In genomic region chr9:81497096-81497495, GRCh38 we compare ENCODE assay signal across 17 cellular contexts.
"Had no signal": no experiment of that assay in that cellular context is flagged by ENCODE, and none has a peak within 500 bp of the region (broad histone marks: within the 10 kb centered on the region; RNA-seq: fewer than 3 reads in every experiment).

No MANE protein-coding gene starts in this region.

- ATAC-seq: activated naive CD8-positive, alpha-beta T cell treated with anti-CD3 and anti-CD28 coated beads, Interleukin-2, amount 50 U/mL, for 24 hours; esophagus mucosa; upper lobe of right lung had no signal

- H3K36me3 ChIP-seq: brain microvascular endothelial cell, neutrophil, ovary, prostate gland, thoracic aorta, upper lobe of right lung had no signal

- H3K4me1 ChIP-seq: prostate gland had no signal

- H3K27ac ChIP-seq: brain microvascular endothelial cell, neutrophil, ovary, prostate gland, thoracic aorta, upper lobe of right lung had no signal

- H3K4me3 ChIP-seq: ovary, prostate gland, thoracic aorta, upper lobe of right lung had no signal

- H3K9me3 ChIP-seq: neutrophil, ovary, prostate gland, thoracic aorta, upper lobe of right lung had no signal

- DNase-seq: activated CD4-positive, alpha-beta memory T cell treated with anti-CD3 and anti-CD28 coated beads, Interleukin-2, amount 10 ng/mL, durations not matched to agents 7 days and 5 days; activated CD4-positive, alpha-beta T cell treated with anti-CD3 and anti-CD28 coated beads for 48 hours; activated gamma-delta T cell; activated naive CD4-positive, alpha-beta T cell treated with anti-CD3 and anti-CD28 coated beads, Interleukin-2, amount 50 U/mL, for 16 hours; activated naive CD8-positive, alpha-beta T cell treated with anti-CD3 and anti-CD28 coated beads, Interleukin-2, amount 50 U/mL, for 24 hours; aorta; brain microvascular endothelial cell; central memory CD4-positive, alpha-beta T cell; effector memory CD4-positive, alpha-beta T cell; ovary; stimulated activated CD4-positive, alpha-beta T cell treated with anti-CD3 and anti-CD28 coated beads, Interleukin-4, amount 100 ng/mL, for 24 hours; stimulated activated naive CD4-positive, alpha-beta T cell treated with Interleukin-2 at 50 U/mL for 16 hours; upper lobe of right lung had no signal

- H3K27me3 ChIP-seq: brain microvascular endothelial cell, neutrophil, ovary, upper lobe of right lung had no signal
